1 cellular context compared by ENCODE assay signal in genomic region chr19:3721131-3721899, GRCh38.
TF ChIP-seq lines count a peak whose summit lies in the region.

No MANE protein-coding gene starts in this region.

TF ChIP-seq in K562, 482 proteins besides CTCF, POLR2A, EP300 and RAD21 (continued from another document and continues in another):
- TF ChIP-seq ZNF318 (IDR thresholded peaks at IDR 0.05; ENCODE audit: borderline replicate concordance in 1 of 2, low read depth in 1 of 2) = no peak
- TF ChIP-seq CEBPB (tag; IDR thresholded peaks at IDR 0.05) = no peak
- TF ChIP-seq RBM25 (IDR thresholded peaks at IDR 0.05; ENCODE audit: low read depth, low read length, severe bottlenecking) = peak; percentile 99
- TF ChIP-seq CBX2 (IDR thresholded peaks at IDR 0.05; ENCODE audit: insufficient read depth, low read length, poor library complexity, severe bottlenecking) = no peak
- TF ChIP-seq HDAC6 (IDR thresholded peaks at IDR 0.05; ENCODE audit: low read depth, low read length) = no peak
- TF ChIP-seq MTA1 (IDR thresholded peaks at IDR 0.05; ENCODE audit: borderline replicate concordance) = peak; percentile 79; the same call in 1 of the 2 replicates
- TF ChIP-seq NCOA6 (IDR thresholded peaks at IDR 0.05) = no peak
- no peak for TF ChIP-seq ZNF23 (CRISPR knock-in tag; IDR thresholded peaks at IDR 0.05)
- TF ChIP-seq SMAD3 (CRISPR knock-in tag; conservative IDR thresholded peaks at IDR 0.05) = no peak
- TF ChIP-seq ZNF445 (CRISPR knock-in tag; IDR thresholded peaks at IDR 0.05; ENCODE audit: low read depth) = no peak
- no peak for TF ChIP-seq ZC3H8 (IDR thresholded peaks at IDR 0.05)
- no peak for TF ChIP-seq HBP1 (CRISPR knock-in tag; IDR thresholded peaks at IDR 0.05)
- TF ChIP-seq TFE3 (CRISPR knock-in tag; IDR thresholded peaks at IDR 0.05) = no peak
- TF ChIP-seq KDM2B (CRISPR knock-in tag; IDR thresholded peaks at IDR 0.05) = no peak
- peak; percentile 99 for TF ChIP-seq CBX1 (IDR thresholded peaks at IDR 0.05; ENCODE audit: low read depth)
- no peak for TF ChIP-seq E2F1 (CRISPR knock-in tag; IDR thresholded peaks at IDR 0.05)
- peak; percentile 35 to 55; a peak in 3 of 4 replicates for TF ChIP-seq TRIM24 (IDR thresholded peaks at IDR 0.05)
- 0 out of 2 replicates have a peak, but pooled peaks have one; percentile 28 for TF ChIP-seq PATZ1 (CRISPR knock-in tag; IDR thresholded peaks at IDR 0.05; ENCODE audit: borderline replicate concordance)
- TF ChIP-seq JUND (IDR thresholded peaks at IDR 0.05; ENCODE audit: borderline replicate concordance, low read depth, low read length) = peak; percentile 71
- peak; percentile 73; the same call in 1 of the 3 replicates for TF ChIP-seq JUND (tag; IDR thresholded peaks at IDR 0.05; ENCODE audit: borderline replicate concordance, low read depth, low read length)
- TF ChIP-seq NELFE (IDR thresholded peaks at IDR 0.05; ENCODE audit: insufficient read depth, insufficient read length) = no peak
- peak; percentile 99 for TF ChIP-seq SP1 (CRISPR knock-in tag; IDR thresholded peaks at IDR 0.05)
- TF ChIP-seq POLR2AphosphoS2 (IDR thresholded peaks at IDR 0.05; ENCODE audit: low read length) = no peak
- no peak for TF ChIP-seq SNAPC5 (CRISPR knock-in tag; IDR thresholded peaks at IDR 0.05)
- no peak for TF ChIP-seq FOSL1 (tag; conservative IDR thresholded peaks at IDR 0.05)
- no peak for TF ChIP-seq ZNF431 (CRISPR knock-in tag; IDR thresholded peaks at IDR 0.05)
- TF ChIP-seq CCAR2 (IDR thresholded peaks at IDR 0.05; ENCODE audit: low read depth, low read length) = no peak
- no peak for TF ChIP-seq USF2 (CRISPR knock-in tag; IDR thresholded peaks at IDR 0.05)
- TF ChIP-seq CBX3 (IDR thresholded peaks at IDR 0.05; ENCODE audit: borderline replicate concordance in 1 of 2, low read length in 2 of 2) = peak in 1 of 2 experiments; percentile 97; a peak in 2 of 3 replicates
- no peak for TF ChIP-seq HMBOX1 (IDR thresholded peaks at IDR 0.05)
- no peak for TF ChIP-seq TAL1 (IDR thresholded peaks at IDR 0.05)
- TF ChIP-seq EWSR1 (IDR thresholded peaks at IDR 0.05; ENCODE audit: borderline replicate concordance, low read depth, partially characterized antibody) = no peak
- no peak for TF ChIP-seq ZNF589 (CRISPR knock-in tag; IDR thresholded peaks at IDR 0.05; ENCODE audit: low read depth)
- TF ChIP-seq ZBTB17 (CRISPR knock-in tag; IDR thresholded peaks at IDR 0.05) = no peak
- TF ChIP-seq DPF2 (IDR thresholded peaks at IDR 0.05) = peak; percentile 67
- no peak for TF ChIP-seq ZNF778 (CRISPR knock-in tag; IDR thresholded peaks at IDR 0.05)
- TF ChIP-seq PHB2 (IDR thresholded peaks at IDR 0.05; ENCODE audit: low read depth) = no peak
- peak; percentile 58 for TF ChIP-seq NCOA4 (IDR thresholded peaks at IDR 0.05; ENCODE audit: partially characterized antibody)
- no peak for TF ChIP-seq ZNF764 (CRISPR knock-in tag; IDR thresholded peaks at IDR 0.05; ENCODE audit: low read depth)
- TF ChIP-seq FOXM1 (IDR thresholded peaks at IDR 0.05; ENCODE audit: low read depth) = peak; percentile 99
- peak; percentile 20; the same call in 1 of the 2 replicates for TF ChIP-seq FOXM1 (CRISPR knock-in tag; IDR thresholded peaks at IDR 0.05; ENCODE audit: low read depth)
- peak; percentile 99 for TF ChIP-seq HDAC2 (IDR thresholded peaks at IDR 0.05)
- TF ChIP-seq RBM15 (IDR thresholded peaks at IDR 0.05; ENCODE audit: insufficient read depth, low read length) = no peak
- no peak for TF ChIP-seq HSF4 (CRISPR knock-in tag; IDR thresholded peaks at IDR 0.05; ENCODE audit: borderline replicate concordance)
- TF ChIP-seq ZBTB9 (CRISPR knock-in tag; IDR thresholded peaks at IDR 0.05) = no peak; the same call in 1 of the 2 replicates
- no peak for TF ChIP-seq LARP7 (IDR thresholded peaks at IDR 0.05)
- TF ChIP-seq TEAD1 (CRISPR knock-in tag; IDR thresholded peaks at IDR 0.05) = peak in 1 of 2 experiments; percentile 90; a peak in 2 of 4 replicates
- TF ChIP-seq BRF2 (IDR thresholded peaks at IDR 0.05; ENCODE audit: borderline replicate concordance, insufficient read depth, insufficient read length) = no peak
- no peak for TF ChIP-seq ESRRB (CRISPR knock-in tag; IDR thresholded peaks at IDR 0.05; ENCODE audit: borderline replicate concordance)
